In genomic region chr12:96812153-96812552, GRCh38 we compare ENCODE assay signal across 28 cellular contexts.
"Had no signal": no experiment of that assay in that cellular context is flagged by ENCODE, and none has a peak within 500 bp of the region (broad histone marks: within the 10 kb centered on the region; RNA-seq: fewer than 3 reads in every experiment).

No MANE protein-coding gene starts in this region.

- H3K9me3 ChIP-seq: sigmoid colon, testis, uterus had no signal

- H3K27me3 Mint-ChIP-seq: activated CD8-positive, alpha-beta memory T cell treated with anti-CD3 and anti-CD28 coated beads, Interleukin-2, amount 10 ng/mL, durations not matched to agents 7 days and 5 days; activated CD8-positive, alpha-beta T cell treated with anti-CD3 and anti-CD28 coated beads for 36 hours; activated naive CD8-positive, alpha-beta T cell treated with anti-CD3 and anti-CD28 coated beads, Interleukin-2, amount 50 U/mL, for 24 hours had no signal

- ATAC-seq: activated CD8-positive, alpha-beta memory T cell treated with anti-CD3 and anti-CD28 coated beads, Interleukin-2, amount 10 ng/mL, durations not matched to agents 7 days and 5 days; activated CD8-positive, alpha-beta T cell treated with anti-CD3 and anti-CD28 coated beads for 36 hours; activated naive CD8-positive, alpha-beta T cell treated with anti-CD3 and anti-CD28 coated beads, Interleukin-2, amount 50 U/mL, for 24 hours; foreskin keratinocyte; left lung; naive thymus-derived CD8-positive, alpha-beta T cell had no signal

- H3K27ac ChIP-seq: coronary artery, foreskin keratinocyte, hepatocyte, left lung, sigmoid colon, testis, uterus, VCaP had no signal

- H3K36me3 Mint-ChIP-seq: activated CD8-positive, alpha-beta memory T cell treated with anti-CD3 and anti-CD28 coated beads, Interleukin-2, amount 10 ng/mL, durations not matched to agents 7 days and 5 days; immature natural killer cell; mesothelial cell of epicardium; naive thymus-derived CD8-positive, alpha-beta T cell had no signal

- H2AFZ ChIP-seq: hepatocyte had no signal

- DNase-seq: activated CD4-positive, alpha-beta T cell treated with anti-CD3 and anti-CD28 coated beads, Interleukin-2, amount 10 ng/mL, durations not matched to agents 7 days and 5 days; activated CD4-positive, CD25-positive, alpha-beta regulatory T cell treated with anti-CD3 and anti-CD28 coated beads, Interleukin-2, amount 50 U/mL, for 72 hours; activated CD8-positive, alpha-beta memory T cell treated with anti-CD3 and anti-CD28 coated beads, Interleukin-2, amount 10 ng/mL, durations not matched to agents 7 days and 5 days; activated CD8-positive, alpha-beta T cell treated with anti-CD3 and anti-CD28 coated beads for 36 hours; activated gamma-delta T cell; activated naive CD4-positive, alpha-beta T cell treated with anti-CD3 and anti-CD28 coated beads, Interleukin-2, amount 50 U/mL, for 16 hours; activated naive CD8-positive, alpha-beta T cell treated with anti-CD3 and anti-CD28 coated beads, Interleukin-2, amount 50 U/mL, for 24 hours; cerebellar nuclear complex; effector CD4-positive, alpha-beta T cell; erythroblast; foreskin keratinocyte; immature natural killer cell; left lung; naive thymus-derived CD8-positive, alpha-beta T cell; sigmoid colon; stimulated activated CD4-positive, alpha-beta T cell treated with anti-CD3 and anti-CD28 coated beads, Interleukin-15, amount 100 ng/mL, for 24 hours; stimulated activated CD8-positive, alpha-beta memory T cell treated with anti-CD3 and anti-CD28 coated beads, Interleukin-4, amount 100 ng/mL, for 48 hours; stimulated activated naive CD4-positive, alpha-beta T cell; testis; trophoblast cell; uterus had no signal

- H3K4me1 Mint-ChIP-seq: activated CD4-positive, alpha-beta T cell treated with anti-CD3 and anti-CD28 coated beads, Interleukin-2, amount 10 ng/mL, durations not matched to agents 7 days and 5 days; activated CD8-positive, alpha-beta memory T cell treated with anti-CD3 and anti-CD28 coated beads, Interleukin-2, amount 10 ng/mL, durations not matched to agents 7 days and 5 days; activated naive CD8-positive, alpha-beta T cell treated with anti-CD3 and anti-CD28 coated beads, Interleukin-2, amount 50 U/mL, for 24 hours; immature natural killer cell; mesothelial cell of epicardium; naive thymus-derived CD8-positive, alpha-beta T cell had no signal

- H3K9me3 Mint-ChIP-seq: activated CD4-positive, alpha-beta T cell treated with anti-CD3 and anti-CD28 coated beads, Interleukin-2, amount 10 ng/mL, durations not matched to agents 7 days and 5 days; activated CD8-positive, alpha-beta T cell treated with anti-CD3 and anti-CD28 coated beads for 36 hours; activated T-helper 1 cell treated with anti-CD3 and anti-CD28 coated beads, Interleukin-12 subunit alpha, Interleukin-12 subunit beta, Interleukin-2, Interleukin-4 antibody, amounts not matched to agents 30 ng/mL and 10 ng/mL and 1 ng/mL, durations not matched to agents 14 hours and 24 hours and 36 hours had no signal

- H3K4me1 ChIP-seq: left lung, sigmoid colon, testis, uterus had no signal

- H3K79me2 ChIP-seq: hepatocyte had no signal

- H3K4me3 Mint-ChIP-seq: activated CD4-positive, alpha-beta T cell treated with anti-CD3 and anti-CD28 coated beads, Interleukin-2, amount 10 ng/mL, durations not matched to agents 7 days and 5 days; activated CD8-positive, alpha-beta memory T cell treated with anti-CD3 and anti-CD28 coated beads, Interleukin-2, amount 10 ng/mL, durations not matched to agents 7 days and 5 days; activated CD8-positive, alpha-beta T cell treated with anti-CD3 and anti-CD28 coated beads for 36 hours; activated naive CD8-positive, alpha-beta T cell treated with anti-CD3 and anti-CD28 coated beads, Interleukin-2, amount 50 U/mL, for 24 hours; activated T-helper 1 cell treated with anti-CD3 and anti-CD28 coated beads, Interleukin-12 subunit alpha, Interleukin-12 subunit beta, Interleukin-2, Interleukin-4 antibody, amounts not matched to agents 30 ng/mL and 10 ng/mL and 1 ng/mL, durations not matched to agents 14 hours and 24 hours and 36 hours; immature natural killer cell; mesothelial cell of epicardium; naive thymus-derived CD8-positive, alpha-beta T cell had no signal

- H3K4me3 ChIP-seq: coronary artery, hepatocyte, left lung, lung, sigmoid colon, smooth muscle cell, testis, uterus had no signal

- H3K36me3 ChIP-seq: left lung, sigmoid colon, uterus had no signal

- H3K27me3 ChIP-seq: hepatocyte, left lung, sigmoid colon, testis, uterus had no signal

- H3K27ac Mint-ChIP-seq: activated CD4-positive, alpha-beta T cell treated with anti-CD3 and anti-CD28 coated beads, Interleukin-2, amount 10 ng/mL, durations not matched to agents 7 days and 5 days; activated CD8-positive, alpha-beta memory T cell treated with anti-CD3 and anti-CD28 coated beads, Interleukin-2, amount 10 ng/mL, durations not matched to agents 7 days and 5 days; activated CD8-positive, alpha-beta T cell treated with anti-CD3 and anti-CD28 coated beads for 36 hours; activated naive CD8-positive, alpha-beta T cell treated with anti-CD3 and anti-CD28 coated beads, Interleukin-2, amount 50 U/mL, for 24 hours; activated T-helper 1 cell treated with anti-CD3 and anti-CD28 coated beads, Interleukin-12 subunit alpha, Interleukin-12 subunit beta, Interleukin-2, Interleukin-4 antibody, amounts not matched to agents 30 ng/mL and 10 ng/mL and 1 ng/mL, durations not matched to agents 14 hours and 24 hours and 36 hours; immature natural killer cell; mesothelial cell of epicardium; naive thymus-derived CD8-positive, alpha-beta T cell had no signal

- H3K4me2 ChIP-seq: hepatocyte, smooth muscle cell had no signal
